ENCODE assay signal across 1 cellular context in genomic region chr11:118164885-118165284, GRCh38.
TF ChIP-seq lines count a peak whose summit lies in the region.

No MANE protein-coding gene starts in this region.

TF ChIP-seq in WTC11, 78 proteins besides CTCF, POLR2A, EP300 and RAD21:
- TF ChIP-seq GRHL2 (CRISPR knock-in tag; IDR thresholded peaks at IDR 0.05; ENCODE audit: insufficient replicate concordance, severe bottlenecking) (no peak), ZBTB43 (CRISPR knock-in tag; IDR thresholded peaks at IDR 0.05) (no peak)
